Comparison of ENCODE assay signal across 2 cellular contexts in genomic region chr4:74630551-74630950, GRCh38.
TF ChIP-seq lines count a peak whose summit lies in the region.

No MANE protein-coding gene starts in this region.

TF ChIP-seq in HCT116, 20 proteins besides CTCF, POLR2A, EP300 and RAD21:
- TF ChIP-seq REST (IDR thresholded peaks at IDR 0.05; ENCODE audit: low read depth): no peak
- no peak for TF ChIP-seq ZNF274 (IDR thresholded peaks at IDR 0.05; ENCODE audit: low read depth, low read length)
- TF ChIP-seq EGR1 (IDR thresholded peaks at IDR 0.05; ENCODE audit: low read depth): no peak
- no peak for TF ChIP-seq SIN3A (IDR thresholded peaks at IDR 0.05; ENCODE audit: low read depth)
- TF ChIP-seq CBX3 (IDR thresholded peaks at IDR 0.05; ENCODE audit: low read depth): no peak
- no peak for TF ChIP-seq EZH2 (IDR thresholded peaks at IDR 0.05)
- no peak for TF ChIP-seq ZFX (IDR thresholded peaks at IDR 0.05)
- TF ChIP-seq TCF7L2 (IDR thresholded peaks at IDR 0.05; ENCODE audit: borderline replicate concordance, extremely low read depth, insufficient read depth, insufficient read length): no peak
- no peak for TF ChIP-seq CEBPB (IDR thresholded peaks at IDR 0.05; ENCODE audit: low read depth)
- no peak for TF ChIP-seq EZH2phosphoT487 (IDR thresholded peaks at IDR 0.05; ENCODE audit: borderline replicate concordance)
- no peak for TF ChIP-seq ELF1 (IDR thresholded peaks at IDR 0.05; ENCODE audit: borderline replicate concordance, low read depth)
- TF ChIP-seq POLR2AphosphoS5 (IDR thresholded peaks at IDR 0.05; ENCODE audit: low read depth, low read length): no peak
- TF ChIP-seq MAX (IDR thresholded peaks at IDR 0.05): no peak
- no peak for TF ChIP-seq FOSL1 (IDR thresholded peaks at IDR 0.05; ENCODE audit: low read depth)
- TF ChIP-seq, protein P1, sequence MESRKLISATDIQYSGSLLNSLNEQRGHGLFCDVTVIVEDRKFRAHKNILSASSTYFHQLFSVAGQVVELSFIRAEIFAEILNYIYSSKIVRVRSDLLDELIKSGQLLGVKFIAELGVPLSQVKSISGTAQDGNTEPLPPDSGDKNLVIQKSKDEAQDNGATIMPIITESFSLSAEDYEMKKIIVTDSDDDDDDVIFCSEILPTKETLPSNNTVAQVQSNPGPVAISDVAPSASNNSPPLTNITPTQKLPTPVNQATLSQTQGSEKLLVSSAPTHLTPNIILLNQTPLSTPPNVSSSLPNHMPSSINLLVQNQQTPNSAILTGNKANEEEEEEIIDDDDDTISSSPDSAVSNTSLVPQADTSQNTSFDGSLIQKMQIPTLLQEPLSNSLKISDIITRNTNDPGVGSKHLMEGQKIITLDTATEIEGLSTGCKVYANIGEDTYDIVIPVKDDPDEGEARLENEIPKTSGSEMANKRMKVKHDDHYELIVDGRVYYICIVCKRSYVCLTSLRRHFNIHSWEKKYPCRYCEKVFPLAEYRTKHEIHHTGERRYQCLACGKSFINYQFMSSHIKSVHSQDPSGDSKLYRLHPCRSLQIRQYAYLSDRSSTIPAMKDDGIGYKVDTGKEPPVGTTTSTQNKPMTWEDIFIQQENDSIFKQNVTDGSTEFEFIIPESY (IDR thresholded peaks at IDR 0.05; ENCODE audit: extremely low read depth, insufficient replicate concordance, low read length): no peak
- TF ChIP-seq ATF3 (IDR thresholded peaks at IDR 0.05): no peak
- no peak for TF ChIP-seq SP1 (IDR thresholded peaks at IDR 0.05; ENCODE audit: low read depth)
- TF ChIP-seq JUND (IDR thresholded peaks at IDR 0.05): no peak

TF ChIP-seq in K562, 482 proteins besides CTCF, POLR2A, EP300 and RAD21:
- TF ChIP-seq FOXA3 (CRISPR knock-in tag; conservative IDR thresholded peaks at IDR 0.05 in 1 of 2, IDR thresholded peaks at IDR 0.05 in 1 of 2) (no peak), NELFE (IDR thresholded peaks at IDR 0.05; ENCODE audit: insufficient read depth, insufficient read length) (no peak), RNF219 (CRISPR knock-in tag; IDR thresholded peaks at IDR 0.05) (no peak), ZNF780A (CRISPR knock-in tag; IDR thresholded peaks at IDR 0.05) (no peak), GATAD2A (IDR thresholded peaks at IDR 0.05) (no peak), HNRNPH1 (optimal IDR thresholded peaks at IDR 0.05; ENCODE audit: low read depth, low read length) (no peak), DDX20 (tag; IDR thresholded peaks at IDR 0.05; ENCODE audit: low read depth) (no peak), SP2 (IDR thresholded peaks at IDR 0.05; ENCODE audit: extremely low read depth, low read depth, low read length, poor library complexity, severe bottlenecking) (no peak), C11orf30 (IDR thresholded peaks at IDR 0.05; ENCODE audit: low read depth) (peak; percentile 27; the same call in 1 of the 2 replicates), LARP7 (IDR thresholded peaks at IDR 0.05) (no peak), MAFG (tag; conservative IDR thresholded peaks at IDR 0.05) (0 out of 2 replicates have a peak, but pooled peaks have one; percentile 31), ZSCAN32 (CRISPR knock-in tag; IDR thresholded peaks at IDR 0.05) (no peak), ZNF316 (IDR thresholded peaks at IDR 0.05) (peak; percentile 51), MAFK (IDR thresholded peaks at IDR 0.05; ENCODE audit: low read length) (peak; percentile 36; the same call in 1 of the 2 replicates), MLLT1 (IDR thresholded peaks at IDR 0.05) (no peak), SREBF1 (IDR thresholded peaks at IDR 0.05; ENCODE audit: borderline replicate concordance, low read depth, low read length) (no peak), MAFF (IDR thresholded peaks at IDR 0.05; ENCODE audit: low read length) (peak; percentile 31; the same call in 1 of the 2 replicates), SMAD2 (IDR thresholded peaks at IDR 0.05; ENCODE audit: low read depth, low read length) (no peak), SAFB2 (IDR thresholded peaks at IDR 0.05; ENCODE audit: borderline replicate concordance, low read depth, low read length, severe bottlenecking) (no peak), GABPA (tag; conservative IDR thresholded peaks at IDR 0.05; ENCODE audit: low read depth) (no peak)
- TF ChIP-seq, protein P2, sequence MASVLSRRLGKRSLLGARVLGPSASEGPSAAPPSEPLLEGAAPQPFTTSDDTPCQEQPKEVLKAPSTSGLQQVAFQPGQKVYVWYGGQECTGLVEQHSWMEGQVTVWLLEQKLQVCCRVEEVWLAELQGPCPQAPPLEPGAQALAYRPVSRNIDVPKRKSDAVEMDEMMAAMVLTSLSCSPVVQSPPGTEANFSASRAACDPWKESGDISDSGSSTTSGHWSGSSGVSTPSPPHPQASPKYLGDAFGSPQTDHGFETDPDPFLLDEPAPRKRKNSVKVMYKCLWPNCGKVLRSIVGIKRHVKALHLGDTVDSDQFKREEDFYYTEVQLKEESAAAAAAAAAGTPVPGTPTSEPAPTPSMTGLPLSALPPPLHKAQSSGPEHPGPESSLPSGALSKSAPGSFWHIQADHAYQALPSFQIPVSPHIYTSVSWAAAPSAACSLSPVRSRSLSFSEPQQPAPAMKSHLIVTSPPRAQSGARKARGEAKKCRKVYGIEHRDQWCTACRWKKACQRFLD (CRISPR knock-in tag; IDR thresholded peaks at IDR 0.05): no peak
